Comparison of ENCODE assay signal across 19 cellular contexts in the genomic region with DNA sequence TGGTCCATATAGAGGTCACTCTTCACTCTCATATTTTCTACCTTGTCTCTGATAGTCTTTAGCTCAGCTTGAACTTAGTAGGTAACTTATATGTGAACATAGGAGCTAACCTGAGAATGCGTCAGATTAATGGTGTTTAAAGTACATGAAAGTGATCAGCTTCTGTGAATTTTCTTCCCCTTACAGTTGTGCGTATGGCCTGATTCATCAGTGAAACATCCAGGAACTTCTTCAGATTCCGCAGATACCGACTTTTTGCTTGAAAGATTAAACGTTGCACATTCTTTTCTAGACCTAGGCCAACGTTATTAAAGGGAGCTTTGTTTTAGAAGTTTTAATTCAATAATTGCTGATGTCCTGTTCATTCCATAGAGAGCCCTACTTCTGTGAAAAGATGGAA.
DNase-seq lines count a peak whose midpoint lies in the region; ATAC-seq and TF ChIP-seq lines count a peak whose summit lies in the region.
"Had no signal": no experiment of that assay in that cellular context is flagged by ENCODE, and none has a peak within 500 bp of the region (broad histone marks: within the 10 kb centered on the region; RNA-seq: fewer than 3 reads in every experiment).

No MANE protein-coding gene starts in this region.

- DNase-seq in HS-27A (ENCODE audit: low read depth) (peak; percentile 79), SK-MEL-5 (ENCODE audit: low read depth, low spot score) (peak; percentile 21), iris pigment epithelial cell (ENCODE audit: low read depth) (peak; percentile 94), GM13977 (ENCODE audit: low spot score) (no peak), DMS79 treated with DMSO at 0.1 percent for 48 hours (lab: John Stamatoyannopoulos, UW) (no peak), cortex of kidney (lab: John Stamatoyannopoulos, UW) (no peak)
- DNase-seq: BE2C; COR-L47; DMS79; H7; NCI-H1105; NCI-H2029 treated with DMSO at 0.1 percent for 48 hours; NCI-H226; NCI-H510A treated with DMSO at 0.1 percent for 48 hours; NCI-H774; NK-92 treated with Interleukin-12 subunit alpha and Interleukin-12 subunit beta, amount 100 ng/mL, for 24 hours; T-cell had no signal

- no peak for TF ChIP-seq CTCF in GM13977 (IDR thresholded peaks at IDR 0.05; ENCODE audit: extremely low read depth, insufficient read depth, missing control alignments)

- in situ Hi-C loops in SK-MEL-5 (cut with HindIII; ENCODE audit: low pct_unique_long_range_greater_than_20kb, low sequenced_read_pairs) (no loop called here), GM13977 (cut with MboI; ENCODE audit: low pct_unique_long_range_greater_than_20kb, low sequenced_read_pairs, unreplicated experiment) (no loop called here)

- ATAC-seq in GM21529 (IDR thresholded peaks at IDR 0.05; ENCODE audit: unreplicated experiment) = no peak
- ATAC-seq: A549, T-cell had no signal

Comparison
In these comparisons a context has a peak if more than half of its experiments do, and no peak if none do; other contexts are left out.
1. DNase-seq: peak in HS-27A (single experiment), SK-MEL-5 (single experiment) and iris pigment epithelial cell (single experiment); none in GM13977 (single experiment), DMS79 treated with DMSO at 0.1 percent for 48 hours (single experiment) and cortex of kidney (single experiment).